ENCODE assay signal across 28 cellular contexts in the genomic region with DNA sequence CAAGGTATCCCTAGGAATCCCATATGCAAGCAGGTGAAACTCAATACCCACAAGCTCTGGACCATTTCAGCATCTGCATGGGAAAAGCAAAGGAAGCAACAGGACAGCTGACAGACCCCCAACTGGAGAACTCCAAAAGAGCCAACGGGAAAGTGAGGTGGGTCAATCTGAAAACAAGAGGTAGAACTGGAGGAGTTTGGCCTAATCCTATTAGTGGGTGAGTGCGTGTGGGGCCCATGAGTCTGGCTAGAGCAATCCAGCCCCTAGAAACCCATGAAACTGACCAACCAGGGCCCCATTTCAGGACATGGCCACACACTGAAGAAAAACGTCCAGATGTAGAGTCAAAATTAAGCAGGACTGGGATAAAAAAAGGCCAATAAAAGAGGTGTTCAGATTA. TPM values are rescaled to one million over a fixed set of nuclear protein-coding genes. Genes with fewer than 3 reads are reported as not detected.
"Had no signal": no experiment of that assay in that cellular context is flagged by ENCODE, and none has a peak within 500 bp of the region (broad histone marks: within the 10 kb centered on the region; RNA-seq: fewer than 3 reads in every experiment).

No MANE protein-coding gene starts in this region.

- H3K9me3 Mint-ChIP-seq: natural killer cell; stimulated activated memory B cell treated with anti-CD40 and anti-IgM and Interleukin-4, amounts not matched to agents 10 μg/mL and 1 μg/mL and 100 μg/mL, for 72 hours; type B pancreatic cell had no signal

- H3K27me3 ChIP-seq: dorsolateral prefrontal cortex, esophagus squamous epithelium, sigmoid colon, testis had no signal

- ATAC-seq: heart right ventricle; left ventricle myocardium superior; lower lobe of right lung; natural killer cell; psoas muscle; right cardiac atrium; stimulated activated memory B cell treated with anti-CD40 and anti-IgM and Interleukin-4, amounts not matched to agents 10 μg/mL and 1 μg/mL and 100 μg/mL, for 72 hours; stimulated activated naive CD8-positive, alpha-beta T cell treated with anti-CD3 and anti-CD28 coated beads, Interleukin-15, Interleukin-2, amounts not matched to agents 100 U/mL and 50 U/mL, for 24 hours had no signal

- H3K4me3 ChIP-seq: dorsolateral prefrontal cortex, esophagus squamous epithelium, heart right ventricle, lower lobe of right lung, psoas muscle, sigmoid colon, testis, tibial artery had no signal

- H3K4me1 Mint-ChIP-seq: natural killer cell had no signal

- H3K36me3 Mint-ChIP-seq: natural killer cell; stimulated activated memory B cell treated with anti-CD40 and anti-IgM and Interleukin-4, amounts not matched to agents 10 μg/mL and 1 μg/mL and 100 μg/mL, for 72 hours; type B pancreatic cell had no signal

- H3K36me3 ChIP-seq: esophagus squamous epithelium, heart right ventricle, lower lobe of right lung, sigmoid colon, tibial artery had no signal

- DNase-seq: cerebellar nuclear complex; cortex of kidney; dorsolateral prefrontal cortex; effector CD8-positive, alpha-beta T cell; erythroblast; esophagus squamous epithelium; foreskin melanocyte; glutamatergic neuron; heart right ventricle; hippocampal formation; left ventricle myocardium superior; lower lobe of right lung; natural killer cell; psoas muscle; right cardiac atrium; sigmoid colon; stimulated activated CD4-positive, alpha-beta T cell treated with anti-CD3 and anti-CD28 coated beads, Interleukin-2, amount 100 ng/mL, for 24 hours; stimulated activated CD4-positive, alpha-beta T cell treated with anti-CD3 and anti-CD28 coated beads, Interleukin-4, amount 100 ng/mL, for 24 hours; stimulated activated naive CD8-positive, alpha-beta T cell treated with anti-CD3 and anti-CD28 coated beads, Interleukin-15, Interleukin-2, amounts not matched to agents 100 U/mL and 50 U/mL, for 24 hours; substantia nigra; testis; tibial artery had no signal

- H3K27ac ChIP-seq: dorsolateral prefrontal cortex, esophagus squamous epithelium, heart right ventricle, lower lobe of right lung, psoas muscle, sigmoid colon, testis, tibial artery had no signal

- H3K4me3 Mint-ChIP-seq: natural killer cell; stimulated activated memory B cell treated with anti-CD40 and anti-IgM and Interleukin-4, amounts not matched to agents 10 μg/mL and 1 μg/mL and 100 μg/mL, for 72 hours; type B pancreatic cell had no signal

- H3K9me3 ChIP-seq: esophagus squamous epithelium, heart right ventricle, lower lobe of right lung, psoas muscle, sigmoid colon, testis, tibial artery had no signal

- H3K4me1 ChIP-seq: heart right ventricle, lower lobe of right lung, sigmoid colon, testis, tibial artery had no signal

- H3K27ac Mint-ChIP-seq: natural killer cell; stimulated activated memory B cell treated with anti-CD40 and anti-IgM and Interleukin-4, amounts not matched to agents 10 μg/mL and 1 μg/mL and 100 μg/mL, for 72 hours; type B pancreatic cell had no signal

RNA-seq across cellular contexts. Expression of gene WNT8B, which starts 26.6 kb away (rescaled TPM):
- total RNA-seq: esophagus squamous epithelium, heart right ventricle, left ventricle myocardium superior, mononuclear cell, natural killer cell, osteoblast, psoas muscle, renal cortical epithelial cell, right cardiac atrium, sigmoid colon, skeletal muscle tissue had no signal
